2 cellular contexts compared by ENCODE assay signal in the genomic region with DNA sequence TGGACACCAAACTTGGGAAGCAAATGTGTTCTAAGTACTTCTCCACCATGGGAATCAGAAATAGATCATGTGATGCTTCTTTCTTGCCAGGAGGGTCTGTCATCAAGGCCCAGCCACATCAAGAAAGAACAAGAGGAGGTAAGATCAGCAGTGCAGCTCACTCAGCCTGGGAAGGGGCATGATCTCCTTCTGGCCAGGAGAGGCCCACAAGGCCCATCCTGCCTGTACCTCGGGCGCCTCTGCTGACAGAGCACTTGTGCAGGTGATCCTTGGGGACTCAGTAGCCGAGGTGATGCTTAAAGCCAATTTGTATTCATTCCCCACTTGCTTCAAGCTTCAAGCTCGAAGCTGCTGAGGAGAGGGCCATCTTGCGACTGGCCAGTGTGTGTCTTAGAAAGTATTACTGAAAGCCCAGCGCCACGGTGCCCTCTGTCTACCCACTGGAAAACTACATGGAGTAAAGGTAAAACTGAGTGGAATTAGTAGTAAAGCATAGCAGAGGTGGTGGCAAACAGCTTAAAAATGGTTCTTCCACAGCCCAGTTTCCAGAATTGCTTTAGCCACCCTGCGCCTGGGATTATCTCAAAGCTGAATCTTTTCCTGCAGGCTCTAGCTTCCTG.
TF ChIP-seq lines count a peak whose summit lies in the region.

No MANE protein-coding gene starts in this region.

TF ChIP-seq in IMR-90, 13 proteins besides CTCF, POLR2A, EP300 and RAD21:
- TF ChIP-seq MXI1 (IDR thresholded peaks at IDR 0.05; ENCODE audit: borderline replicate concordance, low read depth, low read length) = no peak
- TF ChIP-seq MAFK (IDR thresholded peaks at IDR 0.05; ENCODE audit: low read depth, low read length) = no peak
- 0 out of 2 replicates have a peak, but pooled peaks have one; percentile 20 for TF ChIP-seq SMC3 (IDR thresholded peaks at IDR 0.05; ENCODE audit: low read depth, low read length)

TF ChIP-seq in liver, 16 proteins besides CTCF, POLR2A, EP300 and RAD21:
- TF ChIP-seq RXRA (IDR thresholded peaks at IDR 0.05) (no peak), GABPA (IDR thresholded peaks at IDR 0.05 in 1 of 2, conservative IDR thresholded peaks at IDR 0.05 in 1 of 2) (no peak)
